Comparison of ENCODE assay signal across 1 cellular context in genomic region chr11:8087185-8087584, GRCh38.
TF ChIP-seq lines count a peak whose summit lies in the region.

No MANE protein-coding gene starts in this region.

TF ChIP-seq in IMR-90, 13 proteins besides CTCF, POLR2A, EP300 and RAD21:
- TF ChIP-seq RFX5 (IDR thresholded peaks at IDR 0.05; ENCODE audit: low read depth, low read length), result no peak
- no peak for TF ChIP-seq MAZ (IDR thresholded peaks at IDR 0.05; ENCODE audit: borderline replicate concordance, low read depth, low read length)
- TF ChIP-seq MAFK (IDR thresholded peaks at IDR 0.05; ENCODE audit: low read depth, low read length), result no peak
- no peak for TF ChIP-seq USF2 (IDR thresholded peaks at IDR 0.05; ENCODE audit: low read depth, low read length)
- peak; percentile 8; the same call in 1 of the 2 replicates for TF ChIP-seq SMC3 (IDR thresholded peaks at IDR 0.05; ENCODE audit: low read depth, low read length)
- no peak for TF ChIP-seq NFE2L2 (IDR thresholded peaks at IDR 0.05; ENCODE audit: low read depth, low read length)
- TF ChIP-seq MXI1 (IDR thresholded peaks at IDR 0.05; ENCODE audit: borderline replicate concordance, low read depth, low read length), result no peak
- no peak for TF ChIP-seq BHLHE40 (IDR thresholded peaks at IDR 0.05; ENCODE audit: low read depth, low read length)
TF ChIP-seq in IMR-90: peak in this region for 1.
